27 cellular contexts compared by ENCODE assay signal in the genomic region with DNA sequence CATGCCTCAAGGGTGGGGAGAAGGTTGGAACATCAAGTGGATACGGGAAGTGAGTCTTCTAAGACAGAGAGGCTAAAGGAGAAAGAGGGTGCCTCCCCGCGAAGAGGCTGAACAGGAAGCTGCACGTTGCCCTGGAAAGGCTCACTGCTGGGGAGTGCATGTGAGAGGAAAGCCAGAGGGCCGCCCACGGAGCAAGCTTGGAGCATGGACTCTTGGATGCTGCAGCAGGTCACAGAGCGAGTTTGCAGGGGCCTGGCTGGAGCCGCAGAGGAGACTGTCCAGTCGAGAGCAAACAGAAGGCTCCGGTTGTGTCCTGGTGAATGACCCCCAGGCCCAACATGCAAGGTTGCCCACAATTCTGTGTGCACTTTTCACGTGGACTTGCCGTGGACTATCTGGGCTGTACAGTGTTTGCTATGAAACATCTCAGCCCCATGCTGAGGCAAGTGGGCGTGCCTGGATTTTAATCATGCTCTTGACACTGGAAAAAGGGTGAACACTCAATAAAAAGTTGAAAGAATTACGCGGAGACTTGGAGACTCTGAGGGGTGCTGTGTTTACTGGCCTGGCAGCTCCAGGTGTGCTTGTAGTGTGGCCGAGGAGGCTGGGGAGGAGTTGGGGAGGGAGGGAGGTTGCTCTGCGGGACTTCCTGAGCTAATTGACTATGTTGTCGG. TPM values are rescaled to one million over a fixed set of nuclear protein-coding genes. Genes with fewer than 3 reads are reported as not detected.
DNase-seq lines count a peak whose midpoint lies in the region; ATAC-seq and TF ChIP-seq lines count a peak whose summit lies in the region.
"Had no signal": no experiment of that assay in that cellular context is flagged by ENCODE, and none has a peak within 500 bp of the region (broad histone marks: within the 10 kb centered on the region; RNA-seq: fewer than 3 reads in every experiment).

No MANE protein-coding gene starts in this region.

- WGBS in right lobe of liver (ENCODE audit: insufficient coverage, low coverage, low lambda C conversion rate, missing lambda C conversion rate) = 21% methylated on average over 10 of the region's 18 CpGs

- intact Hi-C loops in right lobe of liver (cut with DNase I) = loop anchor here in 1 of 2 donors (10.0 kb wide), 2 partner anchors 245 to 275 kb away; no protein-coding TSS in a partner anchor
- intact Hi-C loops in upper lobe of right lung (cut with DNase I) = loop anchor here (10.0 kb wide), 1 partner anchor 185 kb away; a partner anchor contains a TSS

- H3K4me3 ChIP-seq in right lobe of liver (no peak overlapping the region), upper lobe of right lung (no peak overlapping the region)
- H3K4me3 ChIP-seq: A549, heart right ventricle, pancreas, PC-9, sigmoid colon, tibial nerve had no signal

- no peaks in the 10 kb centered on the region for H3K4me1 ChIP-seq in right lobe of liver
- peaks cover 3% of the 10 kb centered on the region for H3K4me1 ChIP-seq in upper lobe of right lung
- H3K4me1 ChIP-seq: pancreas had no signal

- ATAC-seq in right lobe of liver (peak; percentile 62 to 74 (median 64)), upper lobe of right lung (no peak), GM19023 (IDR thresholded peaks at IDR 0.05; ENCODE audit: unreplicated experiment) (no peak)
- ATAC-seq: naive thymus-derived CD8-positive, alpha-beta T cell; stimulated activated naive CD8-positive, alpha-beta T cell treated with anti-CD3 and anti-CD28 coated beads, Interleukin-15, amount 100 ng/mL, for 72 hours had no signal

- H3K27me3 ChIP-seq in right lobe of liver = no peaks in the 10 kb centered on the region
- no peaks in the 10 kb centered on the region for H3K27me3 ChIP-seq in upper lobe of right lung
- H3K27me3 ChIP-seq: heart right ventricle, pancreas, sigmoid colon, tibial nerve had no signal

- H3K9me3 ChIP-seq in right lobe of liver (no peaks in the 10 kb centered on the region), upper lobe of right lung (no peaks in the 10 kb centered on the region)
- H3K9me3 ChIP-seq: A549, heart right ventricle, pancreas, sigmoid colon, tibial nerve had no signal

- H3K27ac ChIP-seq in right lobe of liver (no peak overlapping the region), upper lobe of right lung (no peak overlapping the region)
- H3K27ac ChIP-seq: A549, heart right ventricle, pancreas, PC-9, sigmoid colon, tibial nerve had no signal

- TF ChIP-seq POLR2A in right lobe of liver (IDR thresholded peaks at IDR 0.05) = no peak

- no peak for TF ChIP-seq CTCF in right lobe of liver (IDR thresholded peaks at IDR 0.05)
- no peak for TF ChIP-seq CTCF in upper lobe of right lung (IDR thresholded peaks at IDR 0.05)

- DNase-seq in activated effector memory CD4-positive, alpha-beta T cell treated with anti-CD3 and anti-CD28 coated beads, Interleukin-2, amount 50 U/mL, for 16 hours = peak; percentile 50
- no peak for DNase-seq in activated effector memory CD4-positive, alpha-beta T cell treated with Interleukin-2 at 50 U/mL for 16 hours
- DNase-seq in MV-4-11 (lab: John Stamatoyannopoulos, UW) (peak; percentile 43), right lobe of liver (no peak), upper lobe of right lung (peak; percentile 64), DMS153 treated with DMSO at 0.1 percent for 48 hours (lab: John Stamatoyannopoulos, UW; ENCODE audit: unreplicated experiment) (no peak), SKM-1 treated with dmso at 0.1 percent for 144 hours (lab: John Stamatoyannopoulos, UW; ENCODE audit: unreplicated experiment) (no peak)
- DNase-seq: activated CD4-positive, alpha-beta memory T cell treated with anti-CD3 and anti-CD28 coated beads, Interleukin-2, amount 10 ng/mL, durations not matched to agents 7 days and 5 days; activated gamma-delta T cell treated with Interleukin-2 at 50 U/mL for 16 hours; effector CD4-positive, alpha-beta T cell; heart right ventricle; Karpas-422; naive thymus-derived CD8-positive, alpha-beta T cell; NCI-H1092; NCI-H187; NCI-H345; NCI-H748 treated with DMSO at 0.1 percent for 48 hours; PC-9; SHP77; stimulated activated CD4-positive, alpha-beta T cell treated with anti-CD3 and anti-CD28 coated beads, Interleukin-15, amount 100 ng/mL, for 24 hours; stimulated activated naive CD8-positive, alpha-beta T cell treated with anti-CD3 and anti-CD28 coated beads, Interleukin-15, amount 100 ng/mL, for 72 hours; T1000 had no signal

- H3K36me3 ChIP-seq in right lobe of liver (no peaks in the 10 kb centered on the region), upper lobe of right lung (no peaks in the 10 kb centered on the region)
- H3K36me3 ChIP-seq: pancreas, sigmoid colon, tibial nerve had no signal

RNA-seq across cellular contexts. Expression of a gene that starts 54.5 kb away (rescaled TPM):
- 1 to 10 TPM; 4.4 to 9.7 (median 6.1) TPM for total RNA-seq in right lobe of liver
- 8.0 TPM for total RNA-seq in upper lobe of right lung

Comparison
In these comparisons a context has a peak if more than half of its experiments do, and no peak if none do; other contexts are left out.
1. DNase-seq: peak in activated effector memory CD4-positive, alpha-beta T cell treated with anti-CD3 and anti-CD28 coated beads, Interleukin-2, amount 50 U/mL, for 16 hours (single experiment), MV-4-11 (single experiment) and upper lobe of right lung (single experiment); none in activated effector memory CD4-positive, alpha-beta T cell treated with Interleukin-2 at 50 U/mL for 16 hours (single experiment), right lobe of liver (0 of 3), DMS153 treated with DMSO at 0.1 percent for 48 hours (single experiment) and SKM-1 treated with dmso at 0.1 percent for 144 hours (single experiment).
2. ATAC-seq: peak in right lobe of liver (4 of 4); none in upper lobe of right lung (single experiment) and GM19023 (single experiment).